ENCODE assay signal across 8 cellular contexts in the genomic region with DNA sequence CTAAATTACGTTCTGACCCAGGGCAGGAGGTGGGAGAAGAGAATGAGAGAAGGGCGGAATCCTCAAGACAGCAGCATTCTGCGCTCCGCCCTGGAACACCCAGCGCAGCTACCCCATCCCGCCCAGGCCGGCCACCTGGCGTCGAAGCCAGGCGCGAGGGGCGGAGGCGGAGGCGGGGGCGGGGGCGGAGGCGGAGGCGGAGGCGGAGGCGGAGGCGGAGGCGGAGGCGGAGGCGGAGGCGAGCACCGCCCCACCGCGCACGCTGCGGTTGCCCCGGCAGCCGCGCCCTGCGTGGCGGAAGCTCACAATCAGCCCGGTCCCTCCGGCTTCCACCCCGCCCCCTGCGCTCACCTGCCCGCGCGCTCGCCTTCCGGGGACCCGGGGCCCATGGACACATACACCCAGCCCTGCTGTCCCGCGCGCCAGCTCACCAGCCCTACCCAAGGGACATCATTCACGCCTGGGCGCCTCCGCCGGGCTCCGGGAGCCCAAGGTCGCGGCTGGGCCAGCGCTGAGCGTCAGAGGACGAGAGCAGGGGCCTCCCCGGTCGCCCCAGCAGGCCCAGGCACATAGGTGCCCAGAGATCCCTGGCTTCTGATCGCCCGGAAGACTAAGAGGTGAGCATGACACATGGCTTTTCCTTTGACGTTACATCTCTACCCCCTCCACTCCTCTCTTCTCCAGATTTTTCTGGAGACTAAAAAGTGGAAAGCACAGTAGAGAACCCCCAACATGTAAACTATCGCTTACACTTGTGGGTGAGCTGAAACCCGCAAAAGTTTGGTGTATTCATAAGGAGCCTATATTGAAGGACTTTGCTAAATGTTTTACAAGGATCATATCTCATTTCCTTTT. TPM values are rescaled to one million over a fixed set of nuclear protein-coding genes. Genes with fewer than 3 reads are reported as not detected.
DNase-seq lines count a peak whose midpoint lies in the region; ATAC-seq and TF ChIP-seq lines count a peak whose summit lies in the region.

Gene ANKEF1 (plus strand): TSS at position 271 of the 855 bp plus-strand sequence. CDS start 3,315 bp downstream, outside the sequence.

- H3K27me3 Mint-ChIP-seq in activated naive CD4-positive, alpha-beta T cell treated with anti-CD3 and anti-CD28 coated beads, Interleukin-2, amount 10 ng/mL, durations not matched to agents 7 days and 5 days: peaks cover 8% of the 10 kb centered on the region
- H3K27me3 Mint-ChIP-seq in osteocyte (ENCODE audit: unreplicated experiment): peaks cover 15% of the 10 kb centered on the region

- peak; percentile 96 for ATAC-seq in RWPE2 (ENCODE audit: low read depth)

- H3K4me3 ChIP-seq in RWPE2 (ENCODE audit: severe bottlenecking) (peak within 1 kb of the TSS; percentile 49), thyroid gland (replicated peaks in 1 of 3) (peak within 1 kb of the TSS; percentile 17 to 61 (median 58))

- peaks cover 16% of the 10 kb centered on the region for H3K36me3 ChIP-seq in RWPE2 (ENCODE audit: low read depth)
- H3K36me3 ChIP-seq in thyroid gland: no peaks in the 10 kb centered on the region

- peak within 1 kb of the TSS; percentile 66 for H3K27ac Mint-ChIP-seq in activated naive CD4-positive, alpha-beta T cell treated with anti-CD3 and anti-CD28 coated beads, Interleukin-2, amount 10 ng/mL, durations not matched to agents 7 days and 5 days
- H3K27ac Mint-ChIP-seq in osteocyte (ENCODE audit: unreplicated experiment): no peak within 1 kb of the TSS

- H3K4me1 Mint-ChIP-seq in activated naive CD4-positive, alpha-beta T cell treated with anti-CD3 and anti-CD28 coated beads, Interleukin-2, amount 10 ng/mL, durations not matched to agents 7 days and 5 days: peaks cover 8% of the 10 kb centered on the region
- peaks cover under 1% of the 10 kb centered on the region for H3K4me1 Mint-ChIP-seq in osteocyte (ENCODE audit: unreplicated experiment)

- CTCF ChIA-PET in activated naive CD4-positive, alpha-beta T cell treated with anti-CD3 and anti-CD28 coated beads, Interleukin-2, amount 10 ng/mL, durations not matched to agents 7 days and 5 days (lab: Charles Lee): no interaction called here

- H3K4me1 ChIP-seq in RWPE2 (ENCODE audit: insufficient read depth, poor library complexity, severe bottlenecking) (peaks cover 11% of the 10 kb centered on the region), thyroid gland (peaks cover 3 to 7% of the 10 kb centered on the region in 2 donors)

- intact Hi-C loops in head of caudate nucleus (cut with DNase I) (no loop called here), thyroid gland (cut with DNase I) (no loop called here)

- WGBS in thyroid gland, 2 donors: 4 to 6% methylated on average over 33 to 34 of the region's 65 CpGs

- H3K9me3 ChIP-seq in RWPE2 (ENCODE audit: severe bottlenecking) (no peaks in the 10 kb centered on the region), thyroid gland (no peaks in the 10 kb centered on the region)

- H3K27ac ChIP-seq in RWPE2 (ENCODE audit: poor library complexity, severe bottlenecking): peak within 1 kb of the TSS; percentile 49
- H3K27ac ChIP-seq in thyroid gland: peak within 1 kb of the TSS; percentile 50 to 72 (median 50)

- peak in 1 of 2 donors; percentile 77 for TF ChIP-seq POLR2A in thyroid gland (IDR thresholded peaks at IDR 0.05)

- H3K27me3 ChIP-seq in RWPE2 (ENCODE audit: insufficient read depth, poor library complexity, severe bottlenecking) (no peaks in the 10 kb centered on the region), thyroid gland (no peaks in the 10 kb centered on the region)

- H3K36me3 Mint-ChIP-seq in activated naive CD4-positive, alpha-beta T cell treated with anti-CD3 and anti-CD28 coated beads, Interleukin-2, amount 10 ng/mL, durations not matched to agents 7 days and 5 days: peaks cover 17% of the 10 kb centered on the region
- no peaks in the 10 kb centered on the region for H3K36me3 Mint-ChIP-seq in osteocyte (ENCODE audit: unreplicated experiment)

- TF ChIP-seq CTCF in RWPE2 (IDR thresholded peaks at IDR 0.05; ENCODE audit: poor library complexity, severe bottlenecking) (peak; percentile 7), osteocyte (IDR thresholded peaks at IDR 0.05) (peak; percentile 10), thyroid gland (IDR thresholded peaks at IDR 0.05) (peak in 2 of 6 experiments; percentile 21)

- DNase-seq in Daoy (ENCODE audit: low read depth) (peak; percentile 85), H4 (ENCODE audit: low spot score) (peak; percentile 63), LoVo (ENCODE audit: low spot score) (peak; percentile 90), RWPE2 (ENCODE audit: low spot score) (peak; percentile 89), head of caudate nucleus (peak in 41 of 42 donors; percentile 18 to 79 (median 55)), osteocyte (ENCODE audit: extremely low spot score, unreplicated experiment) (no peak), thyroid gland (peak; percentile 92)
- peak; percentile 91 for DNase-seq in activated naive CD4-positive, alpha-beta T cell treated with anti-CD3 and anti-CD28 coated beads, Interleukin-2, amount 10 ng/mL, durations not matched to agents 7 days and 5 days

- no peaks in the 10 kb centered on the region for H3K9me3 Mint-ChIP-seq in activated naive CD4-positive, alpha-beta T cell treated with anti-CD3 and anti-CD28 coated beads, Interleukin-2, amount 10 ng/mL, durations not matched to agents 7 days and 5 days
- H3K9me3 Mint-ChIP-seq in osteocyte (ENCODE audit: unreplicated experiment): no peaks in the 10 kb centered on the region

- H3K4me3 Mint-ChIP-seq in activated naive CD4-positive, alpha-beta T cell treated with anti-CD3 and anti-CD28 coated beads, Interleukin-2, amount 10 ng/mL, durations not matched to agents 7 days and 5 days: peak within 1 kb of the TSS; percentile 66
- H3K4me3 Mint-ChIP-seq in osteocyte (ENCODE audit: unreplicated experiment): peak within 1 kb of the TSS; percentile 68

RNA-seq across cellular contexts. Expression of gene ANKEF1, which starts in this region (rescaled TPM):
- 5.2 and 6.6 TPM in 2 replicates for total RNA-seq in Daoy (2014; rRNA removed; shearing (Covaris generic))
- 4.1 and 4.4 TPM in 2 replicates for total RNA-seq in H4 (2014; rRNA removed; shearing (Covaris generic))
- total RNA-seq in osteocyte: 0.30 and 0.65 TPM in 2 replicates
- total RNA-seq in thyroid gland: 10 to 100 TPM; 10.1 to 14.2 (median 11.5) TPM
